ENCODE assay signal across 9 cellular contexts in genomic region chr6:125191916-125192609, GRCh38. TPM values are rescaled to one million over a fixed set of nuclear protein-coding genes. Genes with fewer than 3 reads are reported as not detected.
DNase-seq lines count a peak whose midpoint lies in the region; ATAC-seq and TF ChIP-seq lines count a peak whose summit lies in the region.
"Had no signal": no experiment of that assay in that cellular context is flagged by ENCODE, and none has a peak within 500 bp of the region (broad histone marks: within the 10 kb centered on the region; RNA-seq: fewer than 3 reads in every experiment).

No MANE protein-coding gene starts in this region.

- BruUV-seq in Calu3 (replicated peaks; lab: Mats Ljungman, UMichigan) = no TSS peak

- no peaks in the 10 kb centered on the region for H3K9me3 Mint-ChIP-seq in Calu3 (ENCODE audit: low read depth, unreplicated experiment)
- H3K9me3 Mint-ChIP-seq: dendritic cell treated with granulocyte-macrophage colony-stimulating factor and Interleukin-4, amounts not matched to agents 40 ng/mL and 50 ng/mL, for 4 days had no signal

- DNase-seq in Calu3 (peak; percentile 57), NOMO-1 treated with dmso at 0.1 percent for 144 hours (lab: John Stamatoyannopoulos, UW; ENCODE audit: unreplicated experiment) (peak; percentile 37), fibroblast of mammary gland (ENCODE audit: low read depth) (peak; percentile 89), non-pigmented ciliary epithelial cell (ENCODE audit: low read depth) (peak; percentile 71), ureter (ENCODE audit: low spot score) (peak; percentile 52)
- DNase-seq in activated CD8-positive, alpha-beta memory T cell treated with anti-CD3 and anti-CD28 coated beads, Interleukin-2, amount 50 U/mL, for 4 hours = peak; percentile 52

- peak; percentile 99 for ATAC-seq in GM19372 (IDR thresholded peaks at IDR 0.05; ENCODE audit: low read depth, unreplicated experiment)
- peak; percentile 97 for ATAC-seq in HG03432 (IDR thresholded peaks at IDR 0.05; ENCODE audit: unreplicated experiment)

- H3K4me1 Mint-ChIP-seq in Calu3 (ENCODE audit: low read depth, unreplicated experiment) = peaks cover 22% of the 10 kb centered on the region

- H3K27me3 Mint-ChIP-seq in Calu3 (ENCODE audit: unreplicated experiment) = no peaks in the 10 kb centered on the region
- H3K27me3 Mint-ChIP-seq: dendritic cell treated with granulocyte-macrophage colony-stimulating factor and Interleukin-4, amounts not matched to agents 40 ng/mL and 50 ng/mL, for 4 days had no signal

- H3K4me3 Mint-ChIP-seq in Calu3 (ENCODE audit: low read depth, unreplicated experiment) = no peak overlapping the region
- H3K4me3 Mint-ChIP-seq: dendritic cell treated with granulocyte-macrophage colony-stimulating factor and Interleukin-4, amounts not matched to agents 40 ng/mL and 50 ng/mL, for 4 days had no signal

- CTCF ChIA-PET in Calu3 (lab: Charles Lee) = interaction anchor here (1.1 to 1.7 kb wide), 2 partner anchors 10 to 38 kb away, joined by 3 to 7 read pairs; partner anchors contain the start of gene TPD52L1

- no peak overlapping the region for H3K4me3 ChIP-seq in fibroblast of mammary gland (ENCODE audit: control insufficient read depth, low read depth, low read length)

- no peaks in the 10 kb centered on the region for H3K36me3 Mint-ChIP-seq in Calu3 (ENCODE audit: insufficient read depth, unreplicated experiment)

- intact Hi-C loops in Calu3 (cut with micrococcal nuclease; ENCODE audit: unreplicated experiment) = loop anchor here (5.0 to 10.0 kb wide), 3 partner anchors 35 to 113 kb away; partner anchors contain the start of gene HDDC2

- TF ChIP-seq CTCF in Calu3 (IDR thresholded peaks at IDR 0.05; ENCODE audit: unreplicated experiment) = peak; percentile 49
- peak; percentile 91 for TF ChIP-seq CTCF in fibroblast of mammary gland (conservative IDR thresholded peaks at IDR 0.05; ENCODE audit: control insufficient read depth, insufficient read depth, low read depth, low read length)

- H3K27ac Mint-ChIP-seq in Calu3 (ENCODE audit: unreplicated experiment) = no peak overlapping the region
- H3K27ac Mint-ChIP-seq: dendritic cell treated with granulocyte-macrophage colony-stimulating factor and Interleukin-4, amounts not matched to agents 40 ng/mL and 50 ng/mL, for 4 days had no signal

RNA-seq across cellular contexts. Expression of gene TPD52L1, which starts 38.5 kb away (rescaled TPM):
- total RNA-seq in Calu3 (2022) (37.5 and 50.6 TPM in 2 replicates), ureter (54.8 TPM)

Comparison
In these comparisons a context has a peak if more than half of its experiments do, and no peak if none do; other contexts are left out.
1. DNase-seq: peak in every context shown above with its lines; median percentile 89 in fibroblast of mammary gland; 71 in non-pigmented ciliary epithelial cell; 57 in Calu3; 52 in activated CD8-positive, alpha-beta memory T cell treated with anti-CD3 and anti-CD28 coated beads, Interleukin-2, amount 50 U/mL, for 4 hours; 52 in ureter; 37 in NOMO-1 treated with dmso at 0.1 percent for 144 hours.